Comparison of ENCODE assay signal across 22 cellular contexts in genomic region chr2:47769318-47769717, GRCh38. TPM values are rescaled to one million over a fixed set of nuclear protein-coding genes. Genes with fewer than 3 reads are reported as not detected.
DNase-seq lines count a peak whose midpoint lies in the region; ATAC-seq, FAIRE-seq and TF ChIP-seq lines count a peak whose summit lies in the region.
"Had no signal": no experiment of that assay in that cellular context is flagged by ENCODE, and none has a peak within 500 bp of the region (broad histone marks: within the 10 kb centered on the region; RNA-seq: fewer than 3 reads in every experiment).

No MANE protein-coding gene starts in this region.

- H2BK20ac ChIP-seq in H1 (ENCODE audit: low read length) = no peak overlapping the region

- TF ChIP-seq EP300 in HepG2 (IDR thresholded peaks at IDR 0.05; ENCODE audit: low read depth in 2 of 2, low read length in 2 of 2) = no peak
- TF ChIP-seq EP300 in HepG2 (CRISPR knock-in tag; IDR thresholded peaks at IDR 0.05; ENCODE audit: borderline replicate concordance) = no peak
- TF ChIP-seq EP300 in H1 (IDR thresholded peaks at IDR 0.05; ENCODE audit: borderline replicate concordance in 1 of 2, low read depth in 2 of 2, low read length in 2 of 2) = no peak

- ATAC-seq in HepG2 (no peak), right lobe of liver (no peak)

- no peak overlapping the region for H2BK120ac ChIP-seq in H1 (replicated peaks; ENCODE audit: low read depth, low read length)

- CTCF ChIA-PET in HepG2 (lab: Yijun Ruan, JAX; ENCODE audit: low intra/inter-chr PET ratio, low total read pairs) (no interaction called here), H1 (lab: Charles Lee; ENCODE audit: partially characterized antibody) (interaction anchor here (0.6 to 4.6 kb wide), 8 partner anchors 50 to 381 kb away, joined by 3 to 30 read pairs (median 4); no protein-coding TSS in a partner anchor)

- H2AFZ ChIP-seq in HepG2 (ENCODE audit: low read length) (no peak overlapping the region), H1 (ENCODE audit: low read length) (no peak overlapping the region)
- H2AFZ ChIP-seq: GM23248 had no signal

- H4K20me1 ChIP-seq in HepG2 (ENCODE audit: insufficient read depth, low read length) = no peaks in the 10 kb centered on the region
- H4K20me1 ChIP-seq in H1 (replicated peaks in 1 of 2; ENCODE audit: control insufficient read depth in 1 of 2, insufficient read depth in 2 of 2, low read length in 2 of 2) = no peaks in the 10 kb centered on the region

- H3K79me2 ChIP-seq in HepG2 (ENCODE audit: insufficient read depth, low read length) = no peaks in the 10 kb centered on the region
- H3K79me2 ChIP-seq in H1 (ENCODE audit: control insufficient read depth in 1 of 2, insufficient read depth in 2 of 2, low read length in 2 of 2) = no peaks in the 10 kb centered on the region

- WGBS in HepG2 (ENCODE audit: low lambda C conversion rate) = 61% methylated on average over 8 of the region's 9 CpGs
- 98% methylated on average over 7 of the region's 9 CpGs for WGBS in right lobe of liver (ENCODE audit: insufficient coverage, low coverage, low lambda C conversion rate, missing lambda C conversion rate)
- WGBS in H1 (ENCODE audit: extremely low coverage in 1 of 2, insufficient coverage in 1 of 2, insufficient read length in 1 of 2, insufficient replicate concordance in 2 of 2, low coverage in 1 of 2, low lambda C conversion rate in 2 of 2, missing lambda C conversion rate in 1 of 2), 2 experiments = 94% methylated on average over 9 of the region's 9 CpGs; no CpG with 5 or more reads in 1 of the 2 experiments

- POLR2A ChIA-PET in HepG2 (lab: Yijun Ruan, JAX) (interaction anchor here (0.7 kb wide), 1 partner anchor 13 kb away, joined by 4 read pairs; the partner anchor contains the start of gene MSH6), H1 (lab: Charles Lee; ENCODE audit: partially characterized antibody) (no interaction called here)

- H2BK5ac ChIP-seq in H1 (ENCODE audit: low read depth, low read length) = no peak overlapping the region

- peaks cover 4% of the 10 kb centered on the region for H3K4me1 Mint-ChIP-seq in type B pancreatic cell (ENCODE audit: unreplicated experiment)

- no TSS peak for BruUV-seq in HepG2 (replicated peaks; lab: Mats Ljungman, UMichigan)

- H3K36me3 ChIP-seq in HepG2 (replicated peaks in 1 of 2; ENCODE audit: control insufficient read depth in 1 of 2, insufficient read depth in 2 of 2, low read length in 2 of 2) (no peaks in the 10 kb centered on the region), right lobe of liver (no peaks in the 10 kb centered on the region), H1 (ENCODE audit: control insufficient read depth in 2 of 4, insufficient read depth in 4 of 4, low read length in 3 of 4) (no peaks in the 10 kb centered on the region)
- H3K36me3 ChIP-seq: HAP-1 had no signal

- H3K27me3 ChIP-seq in HepG2 (ENCODE audit: control insufficient read depth in 1 of 2, insufficient read depth in 2 of 2, low read length in 2 of 2) (peaks cover 0 to 8% of the 10 kb centered on the region in 2 experiments; a peak in 2 of 5 replicates), right lobe of liver (no peaks in the 10 kb centered on the region), H1 (replicated peaks in 1 of 4; ENCODE audit: control insufficient read depth in 3 of 4, extremely low read depth in 1 of 4, insufficient read depth in 3 of 4, low read length in 3 of 4) (no peaks in the 10 kb centered on the region)
- H3K27me3 ChIP-seq: BLaER1 treated with 17β-estradiol and CSF1 and Interleukin-3, amounts not matched to agents 10 nM and 100 nM had no signal

- H4K91ac ChIP-seq in H1 (replicated peaks; ENCODE audit: insufficient read length, low read length) = no peak overlapping the region

- H3K23me2 ChIP-seq in H1 (ENCODE audit: low read depth, low read length) = no peaks in the 10 kb centered on the region

- no peak overlapping the region for H3K4me3 Mint-ChIP-seq in type B pancreatic cell
- H3K4me3 Mint-ChIP-seq: B cell; CD14-positive monocyte; CD4-positive, alpha-beta T cell; CD8-positive, alpha-beta memory T cell; HFFc6 had no signal

- H3K23ac ChIP-seq in H1 (ENCODE audit: insufficient read length) = no peak overlapping the region

- no peak overlapping the region for H4K8ac ChIP-seq in H1 (ENCODE audit: extremely low read depth, insufficient read depth, low read length)

- no peak overlapping the region for H3K4ac ChIP-seq in H1 (replicated peaks; ENCODE audit: insufficient read length, low read depth, low read length)

- H2AK5ac ChIP-seq in H1 (ENCODE audit: low read depth, low read length) = no peak overlapping the region

- H3K4me3 ChIP-seq in HepG2 (replicated peaks in 1 of 3; ENCODE audit: insufficient read depth in 1 of 3, low read depth in 2 of 3, low read length in 3 of 3) (no peak overlapping the region), right lobe of liver (no peak overlapping the region), H1 (ENCODE audit: extremely low read depth in 1 of 4, insufficient read depth in 2 of 4, low read depth in 3 of 4, low read length in 4 of 4) (no peak overlapping the region)
- H3K4me3 ChIP-seq: BLaER1 treated with 17β-estradiol and CSF1 and Interleukin-3, amounts not matched to agents 10 nM and 100 nM; GM23248; HAP-1 had no signal

- H2BK15ac ChIP-seq in H1 (ENCODE audit: low read length) = no peak overlapping the region

- H3K56ac ChIP-seq in H1 (replicated peaks; ENCODE audit: insufficient read length, low read depth, low read length) = no peak overlapping the region

- DNase-seq in HepG2 (ENCODE audit: low spot score) = no peak
- no peak for DNase-seq in right lobe of liver
- DNase-seq in H1 (ENCODE audit: low read depth in 1 of 2, low spot score in 2 of 2) = no peak
- DNase-seq in type B pancreatic cell (ENCODE audit: extremely low spot score, unreplicated experiment) = no peak
- DNase-seq in NCI-H2196 (lab: John Stamatoyannopoulos, UW; ENCODE audit: unreplicated experiment) = no peak
- no peak for DNase-seq in DMS53 treated with DMSO at 0.1 percent for 48 hours (lab: John Stamatoyannopoulos, UW; ENCODE audit: unreplicated experiment)
- DNase-seq: CD4-positive, alpha-beta T cell; CD8-positive, alpha-beta memory T cell; DMS 273 treated with DMSO at 0.1 percent for 48 hours; DMS79 treated with DMSO at 0.1 percent for 48 hours; GF-D8; GM23248; HFFc6 had no signal

- H3K27ac ChIP-seq in HepG2 (ENCODE audit: extremely low read length, insufficient read depth, low read length) (no peak overlapping the region), right lobe of liver (no peak overlapping the region), H1 (ENCODE audit: low read depth, low read length) (no peak overlapping the region)
- H3K27ac ChIP-seq: 22Rv1, GM23248 had no signal

- no peaks in the 10 kb centered on the region for H3K9me3 Mint-ChIP-seq in type B pancreatic cell
- H3K9me3 Mint-ChIP-seq: CD4-positive, alpha-beta T cell; CD8-positive, alpha-beta memory T cell had no signal

- intact Hi-C loops in HepG2 (cut with micrococcal nuclease; ENCODE audit: unreplicated experiment) = loop anchor here (5.0 kb wide), 1 partner anchor 382 kb away; no protein-coding TSS in a partner anchor
- intact Hi-C loops in right lobe of liver (cut with DNase I) = loop anchor here in 1 of 2 donors (5.0 kb wide), 1 partner anchor 327 kb away; no protein-coding TSS in a partner anchor

- H3K18ac ChIP-seq in H1 (ENCODE audit: extremely low read depth, low read length) = no peak overlapping the region

- no peak for TF ChIP-seq POLR2A in HepG2 (IDR thresholded peaks at IDR 0.05; ENCODE audit: insufficient read depth in 1 of 2, low read depth in 2 of 2, low read length in 2 of 2)
- TF ChIP-seq POLR2A in right lobe of liver (IDR thresholded peaks at IDR 0.05) = no peak
- TF ChIP-seq POLR2A in H1 (IDR thresholded peaks at IDR 0.05; ENCODE audit: control extremely low read depth in 1 of 2, low read depth in 2 of 2, low read length in 2 of 2) = no peak

- H3K4me1 ChIP-seq in HepG2 (ENCODE audit: insufficient read depth, low read length) (peaks cover 6% of the 10 kb centered on the region; the same call in 1 of the 2 replicates), right lobe of liver (peaks cover 0 to 5% (median 0%) of the 10 kb centered on the region in 4 donors), H1 (replicated peaks in 1 of 4; ENCODE audit: control insufficient read depth in 3 of 4, insufficient read depth in 4 of 4, low read length in 3 of 4) (0 out of 7 replicates have a peak, but pooled peaks cover 0 to under 1% (median 0%) of the 10 kb centered on the region in 4 experiments)
- H3K4me1 ChIP-seq: HAP-1 had no signal

- H3K9ac ChIP-seq in HepG2 (ENCODE audit: insufficient read depth, low read depth, low read length) (no peak overlapping the region), H1 (replicated peaks in 1 of 4; ENCODE audit: extremely low read depth in 1 of 4, low read depth in 3 of 4, low read length in 3 of 4) (no peak overlapping the region)
- H3K9ac ChIP-seq: GM23248 had no signal

- H3K4me2 ChIP-seq in HepG2 (ENCODE audit: low read depth, low read length) = no peak overlapping the region
- H3K4me2 ChIP-seq in H1 (ENCODE audit: insufficient read depth in 1 of 2, low read depth in 2 of 2, low read length in 2 of 2) = no peak overlapping the region

- no peak overlapping the region for H3K14ac ChIP-seq in H1 (ENCODE audit: insufficient read length)

- TF ChIP-seq RAD21 in HepG2 (CRISPR knock-in tag; IDR thresholded peaks at IDR 0.05) (no peak), H1 (IDR thresholded peaks at IDR 0.05 in 1 of 2, conservative IDR thresholded peaks at IDR 0.05 in 1 of 2; ENCODE audit: low read depth in 2 of 2, low read length in 2 of 2) (no peak)

- TF ChIP-seq CTCF in HepG2 (CRISPR knock-in tag; IDR thresholded peaks at IDR 0.05) = no peak
- TF ChIP-seq CTCF in right lobe of liver (IDR thresholded peaks at IDR 0.05) = no peak
- TF ChIP-seq CTCF in H1 (IDR thresholded peaks at IDR 0.05; ENCODE audit: control extremely low read depth in 1 of 3, insufficient read depth in 1 of 3, low read depth in 1 of 3, low read length in 3 of 3) = no peak
- TF ChIP-seq CTCF in type B pancreatic cell (conservative IDR thresholded peaks at IDR 0.05) = no peak

- H3K9me3 ChIP-seq in HepG2 (ENCODE audit: low read length) = no peaks in the 10 kb centered on the region
- no peaks in the 10 kb centered on the region for H3K9me3 ChIP-seq in right lobe of liver
- H3K9me3 ChIP-seq in H1 (ENCODE audit: insufficient read depth in 2 of 2, low read depth in 1 of 2, low read length in 1 of 2) = 0 out of 4 replicates have a peak, but pooled peaks cover 0 to 4% of the 10 kb centered on the region in 2 experiments
- H3K9me3 ChIP-seq: HAP-1 had no signal

- 0 out of 2 replicates have a peak overlapping the region, but pooled peaks have one; percentile 6 for H2BK12ac ChIP-seq in H1 (ENCODE audit: low read depth, low read length)

- no peak overlapping the region for H4K5ac ChIP-seq in H1 (ENCODE audit: insufficient read length, low read depth, low read length)

- H3K36me3 Mint-ChIP-seq in type B pancreatic cell = no peaks in the 10 kb centered on the region
- H3K36me3 Mint-ChIP-seq: CD14-positive monocyte; CD8-positive, alpha-beta memory T cell had no signal

- H3K79me1 ChIP-seq in H1 (ENCODE audit: low read depth, low read length) = no peaks in the 10 kb centered on the region

- H3K27ac Mint-ChIP-seq in type B pancreatic cell = peak overlapping the region; percentile 39
- H3K27ac Mint-ChIP-seq: CD14-positive monocyte; CD4-positive, alpha-beta T cell; HFFc6 had no signal

- H3K27me3 Mint-ChIP-seq in type B pancreatic cell = no peaks in the 10 kb centered on the region
- H3K27me3 Mint-ChIP-seq: B cell had no signal

- in situ Hi-C loops in HepG2 (cut with HindIII; ENCODE audit: extremely low pct_ligation_motif_present, low pct_unique_long_range_greater_than_20kb) = loop anchor here (5.0 to 10.0 kb wide), 3 partner anchors 117 to 435 kb away; no protein-coding TSS in a partner anchor

- FAIRE-seq in HepG2 (lab: Jason Lieb, UNC) (no peak), H1 (lab: Jason Lieb, UNC) (no peak)
- FAIRE-seq: A204.1, D721Med, GM12891, GM18507 had no signal

RNA-seq across cellular contexts. Expression of gene MSH6, which starts 13.6 kb away (rescaled TPM):
- total RNA-seq in HepG2 (2016; rRNA removed; fragmentation: Illumina TruSeq; extraction: Trizol) (113 and 168 TPM in 2 replicates), right lobe of liver (10 to 100 TPM; 19.7 to 34.7 (median 23.0) TPM), type B pancreatic cell (ENCODE audit: low replicate concordance) (79.3 and 138 TPM in 2 replicates)
- 5.9 and 6.7 TPM in 2 replicates for total RNA-seq in HepG2 (2016; cell fraction: cytosol; rRNA removed; fragmentation: Illumina TruSeq; extraction: Trizol; ENCODE audit: low read depth)
- total RNA-seq in HepG2 (2016; cell fraction: insoluble cytoplasmic fraction; rRNA removed; fragmentation: Illumina TruSeq; extraction: Trizol) = 111 and 163 TPM in 2 replicates
- 14.7 and 15.3 TPM in 2 replicates for total RNA-seq in HepG2 (2016; cell fraction: membrane; rRNA removed; fragmentation: Illumina TruSeq; extraction: Trizol)
- 64.0 and 69.2 TPM in 2 replicates for total RNA-seq in HepG2 (2016; cell fraction: nucleus; rRNA removed; fragmentation: Illumina TruSeq; extraction: Trizol)
- polyA plus RNA-seq in HepG2 (2011; rRNA removed) (18.1 and 20.8 TPM in 2 replicates), H1 (2011; rRNA removed) (45.8 and 53.6 TPM in 2 replicates)
- polyA plus RNA-seq in HepG2 (2011; cell fraction: cytosol; rRNA removed) = 9.8 and 13.1 TPM in 2 replicates
- 12.9 and 13.6 TPM in 2 replicates for polyA plus RNA-seq in HepG2 (2011; cell fraction: nucleus; rRNA removed)
- 27.8 and 54.9 TPM in 2 replicates for polyA plus RNA-seq in HepG2 (2012)
- polyA plus RNA-seq in HepG2 (2016; cell fraction: cytosol; fragmentation: Illumina TruSeq; extraction: Trizol; ENCODE audit: low read depth) = 0.76 and 1.1 TPM in 2 replicates
- polyA plus RNA-seq in HepG2 (2016; cell fraction: insoluble cytoplasmic fraction; fragmentation: Illumina TruSeq; extraction: Trizol; ENCODE audit: low read depth) = 91.7 and 97.3 TPM in 2 replicates
- polyA plus RNA-seq in HepG2 (2016; cell fraction: membrane; fragmentation: Illumina TruSeq; extraction: Trizol; ENCODE audit: low read depth) = 2.1 and 3.5 TPM in 2 replicates
- polyA plus RNA-seq in HepG2 (2016; cell fraction: nucleus; fragmentation: Illumina TruSeq; extraction: Trizol; ENCODE audit: insufficient read depth, low read depth) = 63.1 and 63.5 TPM in 2 replicates
- 14.9 and 32.3 TPM in 2 replicates for polyA minus RNA-seq in HepG2 (2011; rRNA and poly(A)+ RNA removed; ENCODE audit: low replicate concordance)
- polyA minus RNA-seq in HepG2 (2011; cell fraction: cytosol; rRNA and poly(A)+ RNA removed) = 31.4 and 36.9 TPM in 2 replicates
- polyA minus RNA-seq in HepG2 (2011; cell fraction: nucleus; rRNA and poly(A)+ RNA removed) = 36.4 and 40.2 TPM in 2 replicates
- 289 and 301 TPM in 2 replicates for total RNA-seq in H1 (2021; fragmentation: NEBNext Ultra II Directional; extraction: Animal tissue kit (Norgen Biotek cat#: 25700))
- polyA plus RNA-seq in H1 (2011; cell fraction: cytosol; rRNA removed) = 93.5 TPM
- 46.6 TPM for polyA plus RNA-seq in H1 (2011; cell fraction: nucleus; rRNA removed)
- polyA plus RNA-seq in H1 (2012, experiment 1 of 2) = 133 to 180 TPM (median 152 TPM) in 4 replicates
- polyA plus RNA-seq in H1 (2012, experiment 2 of 2) = 6.6 TPM
- polyA plus RNA-seq in H1 (2013, experiment 1 of 2) = 107 TPM
- polyA plus RNA-seq in H1 (2013, experiment 2 of 2) = 101 TPM
- 106 and 121 TPM in 2 replicates for polyA minus RNA-seq in H1 (2011; rRNA and poly(A)+ RNA removed)
- polyA minus RNA-seq in H1 (2011; cell fraction: cytosol; rRNA and poly(A)+ RNA removed) = 111 TPM
- 73.3 TPM for polyA minus RNA-seq in H1 (2011; cell fraction: nucleus; rRNA and poly(A)+ RNA removed)

Comparison
In these comparisons a context has a peak if more than half of its experiments do, and no peak if none do; other contexts are left out.
1. Of the 41 proteins assayed by ChIP-seq in both HepG2 and H1: peak only in HepG2: CEBPB; only in H1: none; in both: none; in neither: 40.